ENCODE assay signal across 33 cellular contexts in the genomic region with DNA sequence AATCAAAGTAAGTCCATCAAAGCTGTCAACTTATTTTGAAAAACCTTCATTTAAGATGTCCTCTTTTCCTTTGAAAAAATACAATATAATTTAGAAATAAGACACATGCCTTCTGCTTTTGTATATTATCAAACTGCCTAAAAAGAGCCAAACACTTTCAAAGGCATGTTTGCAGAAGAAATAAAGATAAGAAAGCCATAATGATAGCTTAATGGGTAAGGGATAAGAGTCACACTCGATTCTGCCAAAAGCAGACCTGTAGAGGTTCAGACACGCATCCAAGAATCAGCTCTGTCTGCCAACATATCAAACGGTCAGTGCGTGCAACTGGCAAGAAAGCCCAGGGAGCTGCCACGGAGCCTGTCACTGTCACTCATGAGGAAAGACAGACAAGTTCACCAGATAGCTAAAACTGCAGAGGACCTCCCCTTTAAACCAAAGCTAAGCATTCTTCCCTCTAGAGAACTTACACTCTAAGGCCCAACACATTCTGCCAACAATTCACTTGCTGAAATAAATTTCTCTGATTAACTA. TPM values are rescaled to one million over a fixed set of nuclear protein-coding genes. Genes with fewer than 3 reads are reported as not detected.
DNase-seq lines count a peak whose midpoint lies in the region; ATAC-seq, FAIRE-seq and TF ChIP-seq lines count a peak whose summit lies in the region.
"Had no signal": no experiment of that assay in that cellular context is flagged by ENCODE, and none has a peak within 500 bp of the region (broad histone marks: within the 10 kb centered on the region; RNA-seq: fewer than 3 reads in every experiment).

No MANE protein-coding gene starts in this region.

- POLR2A ChIA-PET in K562 (lab: Yijun Ruan, JAX) = interaction anchor here (1.2 to 1.3 kb wide), 2 partner anchors 9 to 19 kb away, joined by 3 to 5 read pairs; no protein-coding TSS in a partner anchor

- H4K20me1 ChIP-seq in GM23338 (replicated peaks; ENCODE audit: insufficient read depth) = peaks cover 15% of the 10 kb centered on the region
- H4K20me1 ChIP-seq in K562 (replicated peaks; ENCODE audit: control insufficient read depth, insufficient read depth, low read length) = peaks cover 10% of the 10 kb centered on the region

- no peak overlapping the region for H2AFZ ChIP-seq in GM23338
- H2AFZ ChIP-seq in K562 (ENCODE audit: low read depth, low read length) = no peak overlapping the region
- H2AFZ ChIP-seq: PC-9 had no signal

- TF ChIP-seq POLR2A in K562 (conservative IDR thresholded peaks at IDR 0.05) (no peak), esophagus squamous epithelium (IDR thresholded peaks at IDR 0.05) (no peak), sigmoid colon (IDR thresholded peaks at IDR 0.05) (no peak)

- peaks cover 8% of the 10 kb centered on the region; the same call in 2 of the 3 replicates for H3K9me3 Mint-ChIP-seq in GM23338
- H3K9me3 Mint-ChIP-seq: stimulated activated naive CD8-positive, alpha-beta T cell treated with anti-CD3 and anti-CD28 coated beads, Interleukin-15, Interleukin-2, amounts not matched to agents 100 ng/mL and 50 ng/mL, for 24 hours had no signal

- TF ChIP-seq EP300 in K562 (IDR thresholded peaks at IDR 0.05; ENCODE audit: low read length) = no peak
- TF ChIP-seq EP300 in sigmoid colon (IDR thresholded peaks at IDR 0.05) = no peak

- BruUV-seq in K562 (replicated peaks; lab: Mats Ljungman, UMichigan) = no TSS peak

- H3K27ac ChIP-seq in GM23338 (ENCODE audit: low read depth) (peak overlapping the region; percentile 37), K562 (ENCODE audit: extremely low read depth, low read depth, low read length) (no peak overlapping the region), right atrium auricular region (peak overlapping the region; percentile 1 to 61), psoas muscle (peak overlapping the region; percentile 78), esophagus squamous epithelium (no peak overlapping the region), sigmoid colon (peak overlapping the region in 1 of 4 donors; percentile 1)
- H3K27ac ChIP-seq: BLaER1, neutrophil, PC-9, prostate gland, skin epidermis, tibial nerve, WERI-Rb-1 had no signal

- H3K4me1 ChIP-seq in GM23338 (ENCODE audit: insufficient read depth) (peaks cover 6% of the 10 kb centered on the region; the same call in 1 of the 2 replicates), K562 (replicated peaks in 1 of 2; ENCODE audit: control insufficient read depth in 2 of 2, insufficient read depth in 2 of 2, low read length in 2 of 2) (peaks cover 0 to 5% of the 10 kb centered on the region in 2 experiments; a peak in 2 of 5 replicates), right atrium auricular region (peaks cover 0 to 38% of the 10 kb centered on the region in 2 donors), psoas muscle (peaks cover 51% of the 10 kb centered on the region), esophagus squamous epithelium (peaks cover 0 to 35% (median 5%) of the 10 kb centered on the region in 3 donors), sigmoid colon (peaks cover 0 to 33% (median 22%) of the 10 kb centered on the region in 4 donors)
- H3K4me1 ChIP-seq: BLaER1, prostate gland had no signal

- FAIRE-seq in K562 (lab: Jason Lieb, UNC) = no peak
- FAIRE-seq: endothelial cell of umbilical vein, GM18507 had no signal

- intact Hi-C loops in K562 (cut with micrococcal nuclease) = no loop called here
- intact Hi-C loops in psoas muscle (cut with DNase I) = no loop called here
- intact Hi-C loops in esophagus squamous epithelium (cut with DNase I) = no loop called here
- intact Hi-C loops in sigmoid colon (cut with DNase I) = no loop called here

- peaks cover 6% of the 10 kb centered on the region; the same call in 1 of the 2 replicates for H3F3A ChIP-seq in GM23338 (replicated peaks; ENCODE audit: low read depth)

- H3K4me3 Mint-ChIP-seq in GM23338 = no peak overlapping the region
- H3K4me3 Mint-ChIP-seq: stimulated activated naive CD8-positive, alpha-beta T cell treated with anti-CD3 and anti-CD28 coated beads, Interleukin-15, Interleukin-2, amounts not matched to agents 100 ng/mL and 50 ng/mL, for 24 hours had no signal

- H3K27me3 ChIP-seq in GM23338 (ENCODE audit: insufficient read depth) (no peaks in the 10 kb centered on the region), K562 (ENCODE audit: control insufficient read depth in 2 of 2, insufficient read depth in 2 of 2, low read length in 2 of 2) (no peaks in the 10 kb centered on the region), right atrium auricular region (no peaks in the 10 kb centered on the region), psoas muscle (ENCODE audit: insufficient read depth in 3 of 3, low read length in 2 of 3) (no peaks in the 10 kb centered on the region), esophagus squamous epithelium (no peaks in the 10 kb centered on the region), sigmoid colon (no peaks in the 10 kb centered on the region)
- H3K27me3 ChIP-seq: BLaER1, dorsolateral prefrontal cortex, neutrophil, tibial nerve had no signal

- no peak for TF ChIP-seq RAD21 in K562 (CRISPR knock-in tag; conservative IDR thresholded peaks at IDR 0.05 in 1 of 2, IDR thresholded peaks at IDR 0.05 in 1 of 2)

- DNase-seq in GM23338 (ENCODE audit: low spot score) (no peak), K562 (ENCODE audit: extremely low read depth in 1 of 4, low spot score in 3 of 4) (no peak), right atrium auricular region (ENCODE audit: low spot score) (no peak), psoas muscle (peak; percentile 40 to 77), esophagus squamous epithelium (lab: John Stamatoyannopoulos, UW) (no peak), ureter (ENCODE audit: low spot score) (no peak), sigmoid colon (no peak)
- DNase-seq: ACHN; activated CD4-positive, alpha-beta T cell treated with anti-CD3 and anti-CD28 coated beads for 48 hours; activated gamma-delta T cell treated with Interleukin-2 at 50 U/mL for 16 hours; activated T-cell treated with anti-CD3 and anti-CD28 coated beads, Interleukin-2, amount 50 U/mL, for 1 hour; DMS79 treated with DMSO at 0.1 percent for 48 hours; dorsolateral prefrontal cortex; Karpas-422; kidney glomerular epithelial cell; mammary epithelial cell; NCI-H187; NCI-H2171; NCI-H524; NK-92 treated with Interleukin-12 subunit alpha and Interleukin-12 subunit beta, amount 100 ng/mL, for 24 hours; PC-9; SHP77 treated with DMSO at 0.1 percent for 48 hours; T1000; WERI-Rb-1 had no signal

- H3K9me2 ChIP-seq in GM23338 (ENCODE audit: insufficient read depth) = no peaks in the 10 kb centered on the region

- no peak for ATAC-seq in GM23338
- ATAC-seq in K562 = no peak
- peak; percentile 56 to 78 (median 71) for ATAC-seq in psoas muscle
- no peak for ATAC-seq in HG02642 (IDR thresholded peaks at IDR 0.05; ENCODE audit: poor library complexity, unreplicated experiment)

- in situ Hi-C loops in K562 (cut with MboI) = no loop called here

- H3K27me3 Mint-ChIP-seq in GM23338 (ENCODE audit: insufficient read depth, low read depth, poor library complexity) = peaks cover 2% of the 10 kb centered on the region
- H3K27me3 Mint-ChIP-seq: stimulated activated naive CD8-positive, alpha-beta T cell treated with anti-CD3 and anti-CD28 coated beads, Interleukin-15, Interleukin-2, amounts not matched to agents 100 ng/mL and 50 ng/mL, for 24 hours had no signal

- H3K9ac ChIP-seq in K562 (ENCODE audit: insufficient read depth in 1 of 2, low read depth in 2 of 2, low read length in 2 of 2) = no peak overlapping the region
- H3K9ac ChIP-seq: BLaER1 had no signal

- H3K27ac Mint-ChIP-seq in GM23338 = no peak overlapping the region

- TF ChIP-seq CTCF in GM23338 (conservative IDR thresholded peaks at IDR 0.05; ENCODE audit: low read depth in 2 of 2) (no peak), K562 (IDR thresholded peaks at IDR 0.05 in 2 of 3, conservative IDR thresholded peaks at IDR 0.05 in 1 of 3; ENCODE audit: insufficient read depth in 2 of 3, low read depth in 1 of 3, low read length in 3 of 3) (no peak), right atrium auricular region (IDR thresholded peaks at IDR 0.05) (no peak), psoas muscle (IDR thresholded peaks at IDR 0.05) (no peak), esophagus squamous epithelium (IDR thresholded peaks at IDR 0.05) (no peak), sigmoid colon (IDR thresholded peaks at IDR 0.05) (no peak)

- no peaks in the 10 kb centered on the region for H3K4me1 Mint-ChIP-seq in GM23338

- H3K4me2 ChIP-seq in GM23338 (no peak overlapping the region), K562 (ENCODE audit: insufficient read depth, low read length) (no peak overlapping the region)
- H3K4me2 ChIP-seq: BLaER1, PC-9 had no signal

- peaks cover 32% of the 10 kb centered on the region for H3K36me3 Mint-ChIP-seq in GM23338 (ENCODE audit: low read depth)

- peaks cover 76% of the 10 kb centered on the region for H3K79me2 ChIP-seq in GM23338 (replicated peaks; ENCODE audit: insufficient read depth)
- H3K79me2 ChIP-seq in K562 (ENCODE audit: control insufficient read depth, insufficient read depth, low read length) = peaks cover 23% of the 10 kb centered on the region; the same call in 2 of the 3 replicates

- CTCF ChIA-PET in K562 (lab: Yijun Ruan, JAX; ENCODE audit: low intra/inter-chr PET ratio) = no interaction called here

- peaks cover 9% of the 10 kb centered on the region; the same call in 1 of the 2 replicates for H3K36me3 ChIP-seq in GM23338 (ENCODE audit: insufficient read depth)
- H3K36me3 ChIP-seq in K562 (ENCODE audit: control insufficient read depth, insufficient read depth, low read length) = peaks cover 15% of the 10 kb centered on the region; the same call in 2 of the 3 replicates
- H3K36me3 ChIP-seq in right atrium auricular region = peaks cover 8% of the 10 kb centered on the region
- H3K36me3 ChIP-seq in psoas muscle (ENCODE audit: insufficient read depth in 1 of 2, low read depth in 1 of 2) = peaks cover 0 to 11% of the 10 kb centered on the region in 2 donors
- H3K36me3 ChIP-seq in esophagus squamous epithelium = peaks cover 0 to 37% (median 0%) of the 10 kb centered on the region in 3 donors
- peaks cover 0 to 14% (median 0%) of the 10 kb centered on the region in 4 donors for H3K36me3 ChIP-seq in sigmoid colon
- H3K36me3 ChIP-seq: prostate gland had no signal

- H3K9me1 ChIP-seq in K562 (ENCODE audit: control insufficient read depth, insufficient read depth, low read length) = no peaks in the 10 kb centered on the region

- H3K9me3 ChIP-seq in K562 (replicated peaks; ENCODE audit: control insufficient read depth, insufficient read depth, low read depth, low read length) (no peaks in the 10 kb centered on the region), right atrium auricular region (no peaks in the 10 kb centered on the region), psoas muscle (no peaks in the 10 kb centered on the region), esophagus squamous epithelium (no peaks in the 10 kb centered on the region), sigmoid colon (no peaks in the 10 kb centered on the region)
- H3K9me3 ChIP-seq: neutrophil, prostate gland, tibial nerve had no signal

- 27% methylated on average over 5 of the region's 5 CpGs for WGBS in K562 (ENCODE audit: insufficient coverage, low coverage, missing lambda C conversion rate)
- 19 to 34% (median 22%) methylated on average over 5 of the region's 5 CpGs for WGBS in psoas muscle, 3 donors
- 39 to 41% methylated on average over 5 of the region's 5 CpGs for WGBS in esophagus squamous epithelium, 2 donors
- 22 to 64% methylated on average over 5 of the region's 5 CpGs for WGBS in sigmoid colon, 2 donors

- H3K4me3 ChIP-seq in GM23338 = no peak overlapping the region
- no peak overlapping the region for H3K4me3 ChIP-seq in K562
- H3K4me3 ChIP-seq in right atrium auricular region = no peak overlapping the region
- no peak overlapping the region for H3K4me3 ChIP-seq in psoas muscle
- no peak overlapping the region for H3K4me3 ChIP-seq in esophagus squamous epithelium
- H3K4me3 ChIP-seq in sigmoid colon = no peak overlapping the region
- H3K4me3 ChIP-seq: BLaER1, dorsolateral prefrontal cortex, PC-9, prostate gland, skin epidermis, tibial nerve had no signal

RNA-seq across cellular contexts. Expression of a gene that starts 23.3 kb away (rescaled TPM):
- total RNA-seq in GM23338 (2014; rRNA removed; shearing (Covaris generic)) = 14.8 and 19.3 TPM in 2 replicates
- polyA plus RNA-seq in GM23338 (2016; fragmentation: Nextera tagmentation; extraction: Ambion mirVana) (29.4 and 32.0 TPM in 2 replicates), K562 (2011; rRNA removed) (27.7 and 29.0 TPM in 2 replicates), K562 (2014; fragmentation: Illumina TruSeq; extraction: Trizol) (13.4 and 15.1 TPM in 2 replicates), K562 (2014; fragmentation: Nextera tagmentation; extraction: Ambion mirVana) (10 to 100 TPM; 29.2 to 33.7 TPM), K562 (2014; rRNA removed) (9.2 and 9.6 TPM in 2 replicates), psoas muscle (10 to 100 TPM in 1 of 3 donors, 1 to 10 TPM in 2; 4.8 to 11.1 (median 8.7) TPM), sigmoid colon (10 to 100 TPM in 1 of 3 donors, 1 to 10 TPM in 2; 4.8 to 10.6 (median 6.0) TPM)
- total RNA-seq in K562 (2011; cell fraction: chromatin; rRNA removed; ENCODE audit: low replicate concordance) = 45.1 and 50.3 TPM in 2 replicates
- total RNA-seq in K562 (2011; cell fraction: nucleolus; rRNA removed) = 26.2 and 35.5 TPM in 2 replicates
- total RNA-seq in K562 (2011; cell fraction: nucleoplasm; rRNA removed) = 24.5 and 29.1 TPM in 2 replicates
- total RNA-seq in K562 (2014; rRNA removed) (6.6 and 10.3 TPM in 2 replicates), K562 (2014; rRNA removed; fragmentation: Illumina TruSeq; extraction: Trizol) (11.2 and 13.0 TPM in 2 replicates), K562 (2015; rRNA removed; fragmentation: Illumina TruSeq; extraction: Trizol) (9.5 and 11.3 TPM in 2 replicates), K562 (2021) (13.3 and 15.6 TPM in 2 replicates), right atrium auricular region (10 to 100 TPM; 17.8 to 18.8 TPM), psoas muscle (10 to 100 TPM; 16.2 to 19.3 (median 17.7) TPM), esophagus squamous epithelium (10 to 100 TPM; 12.7 to 17.4 (median 14.2) TPM), ureter (31.7 TPM), sigmoid colon (10 to 100 TPM; 21.0 to 32.7 (median 22.6) TPM)
- polyA plus RNA-seq in K562 (2011; cell fraction: cytosol; rRNA removed) = 23.2 and 27.3 TPM in 2 replicates
- 12.6 and 17.4 TPM in 2 replicates for polyA plus RNA-seq in K562 (2011; cell fraction: nucleus; rRNA removed)
- 8.1 and 10.0 TPM in 2 replicates for polyA plus RNA-seq in K562 (2012)
- polyA minus RNA-seq in K562 (2011; rRNA and poly(A)+ RNA removed) = 47.9 and 52.2 TPM in 2 replicates
- polyA minus RNA-seq in K562 (2011; cell fraction: cytosol; rRNA and poly(A)+ RNA removed) = 15.9 and 20.3 TPM in 2 replicates
- polyA minus RNA-seq in K562 (2011; cell fraction: nucleus; rRNA and poly(A)+ RNA removed) = 32.0 and 44.4 TPM in 2 replicates

Comparison
In these comparisons a context has a peak if more than half of its experiments do, and no peak if none do; other contexts are left out.
1. ATAC-seq: peak in psoas muscle (4 of 4); none in GM23338 (single experiment), K562 (single experiment) and HG02642 (single experiment).
2. DNase-seq: peak in psoas muscle (2 of 2); none in GM23338 (single experiment), K562 (0 of 4), right atrium auricular region (single experiment), esophagus squamous epithelium (single experiment), ureter (single experiment) and sigmoid colon (single experiment).
3. H3K27ac ChIP-seq: peak in GM23338 (single experiment), right atrium auricular region (2 of 2) and psoas muscle (single experiment); none in K562 (single experiment) and esophagus squamous epithelium (0 of 4).